In the genomic region with DNA sequence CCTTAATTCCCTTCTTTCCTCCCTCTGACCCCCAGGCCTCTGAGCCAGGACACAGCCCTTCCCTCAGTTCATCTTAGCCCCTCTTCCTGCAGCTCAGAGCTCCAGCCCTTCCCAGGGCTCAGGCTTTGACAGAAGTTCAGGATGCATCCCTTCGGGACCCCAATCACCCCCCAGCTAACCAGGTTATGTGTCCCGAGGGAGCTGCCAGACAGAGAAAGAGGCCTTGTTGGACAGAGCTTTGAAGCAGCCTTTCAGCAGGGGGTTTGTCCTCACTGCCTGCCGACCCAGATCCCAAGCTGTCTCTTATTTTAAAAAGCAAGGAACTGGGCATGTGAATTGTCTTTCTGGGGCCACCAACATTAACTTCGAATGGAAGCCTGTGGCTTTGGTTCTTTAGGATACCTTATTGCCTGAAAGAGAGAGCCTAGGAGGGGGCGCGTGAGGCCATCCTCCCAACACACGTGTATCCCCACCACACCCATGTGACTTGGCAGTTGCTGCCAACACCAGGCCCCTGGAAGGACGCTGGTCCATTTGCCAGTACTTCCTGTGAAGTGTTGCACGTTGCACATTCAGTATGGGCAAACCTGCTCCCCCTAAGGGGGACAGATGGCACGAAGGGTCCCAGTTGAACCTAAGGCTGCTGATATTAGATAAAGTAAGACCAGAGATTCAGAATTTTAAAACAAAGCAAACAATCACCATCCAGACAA, we compare ENCODE assay signal across 10 cellular contexts. TPM values are rescaled to one million over a fixed set of nuclear protein-coding genes. Genes with fewer than 3 reads are reported as not detected.
DNase-seq lines count a peak whose midpoint lies in the region; ATAC-seq and TF ChIP-seq lines count a peak whose summit lies in the region.
"Had no signal": no experiment of that assay in that cellular context is flagged by ENCODE, and none has a peak within 500 bp of the region (broad histone marks: within the 10 kb centered on the region; RNA-seq: fewer than 3 reads in every experiment).

No MANE protein-coding gene starts in this region.

- no peaks in the 10 kb centered on the region for H3K36me3 Mint-ChIP-seq in activated naive CD4-positive, alpha-beta T cell treated with anti-CD3 and anti-CD28 coated beads for 36 hours (ENCODE audit: low read depth)
- H3K36me3 Mint-ChIP-seq in stimulated activated naive B cell treated with anti-CD40 and anti-IgM and Interleukin-4, amounts not matched to agents 10 μg/mL and 1 μg/mL and 100 μg/mL, for 72 hours: peaks cover 0 to 1% of the 10 kb centered on the region in 2 donors

- no peaks in the 10 kb centered on the region for H3K9me3 ChIP-seq in SJCRH30 (replicated peaks)

- peak overlapping the region; percentile 36 for H3K4me3 Mint-ChIP-seq in activated naive CD4-positive, alpha-beta T cell treated with anti-CD3 and anti-CD28 coated beads for 36 hours
- peak overlapping the region; percentile 49 to 64 for H3K4me3 Mint-ChIP-seq in stimulated activated naive B cell treated with anti-CD40 and anti-IgM and Interleukin-4, amounts not matched to agents 10 μg/mL and 1 μg/mL and 100 μg/mL, for 72 hours

- H3K4me3 ChIP-seq in SJCRH30: peak overlapping the region; percentile 95
- H3K4me3 ChIP-seq in foreskin fibroblast (ENCODE audit: low read depth in 1 of 2, low read length in 2 of 2): peak overlapping the region; percentile 74 to 84

- H3K27ac Mint-ChIP-seq in activated naive CD4-positive, alpha-beta T cell treated with anti-CD3 and anti-CD28 coated beads for 36 hours: no peak overlapping the region
- H3K27ac Mint-ChIP-seq in stimulated activated naive B cell treated with anti-CD40 and anti-IgM and Interleukin-4, amounts not matched to agents 10 μg/mL and 1 μg/mL and 100 μg/mL, for 72 hours: no peak overlapping the region

- peaks cover 14% of the 10 kb centered on the region for H3K4me1 ChIP-seq in SJCRH30

- DNase-seq in activated naive CD4-positive, alpha-beta T cell treated with anti-CD3 and anti-CD28 coated beads for 36 hours: no peak
- DNase-seq in activated naive CD4-positive, alpha-beta T cell (lab: John Stamatoyannopoulos, UW): no peak
- DNase-seq in SJCRH30 (peak; percentile 33 to 51), foreskin fibroblast (no peak), SIG-M5 treated with dmso at 0.1 percent for 504 hours (lab: John Stamatoyannopoulos, UW; ENCODE audit: unreplicated experiment) (no peak)
- DNase-seq in stimulated activated naive B cell treated with anti-CD40 and anti-IgM and Interleukin-4, amounts not matched to agents 10 μg/mL and 1 μg/mL and 100 μg/mL, for 72 hours: no peak
- DNase-seq: DMS153 had no signal

- intact Hi-C loops in activated naive CD4-positive, alpha-beta T cell treated with anti-CD3 and anti-CD28 coated beads for 36 hours (cut with micrococcal nuclease): loop anchor here (5.0 kb wide), 2 partner anchors 300 to 420 kb away; no protein-coding TSS in a partner anchor

- CTCF ChIA-PET in activated naive CD4-positive, alpha-beta T cell treated with anti-CD3 and anti-CD28 coated beads for 36 hours (lab: Charles Lee): interaction anchor here (0.9 kb wide), 2 partner anchors 39 to 89 kb away, joined by 3 read pairs; no protein-coding TSS in a partner anchor

- no peaks in the 10 kb centered on the region for H3K9me3 Mint-ChIP-seq in activated naive CD4-positive, alpha-beta T cell treated with anti-CD3 and anti-CD28 coated beads for 36 hours
- no peaks in the 10 kb centered on the region for H3K9me3 Mint-ChIP-seq in stimulated activated naive B cell treated with anti-CD40 and anti-IgM and Interleukin-4, amounts not matched to agents 10 μg/mL and 1 μg/mL and 100 μg/mL, for 72 hours

- TF ChIP-seq CTCF in foreskin fibroblast (IDR thresholded peaks at IDR 0.05; ENCODE audit: low read depth, low read length): no peak

- no peak for ATAC-seq in stimulated activated naive B cell treated with anti-CD40 and anti-IgM and Interleukin-4, amounts not matched to agents 10 μg/mL and 1 μg/mL and 100 μg/mL, for 72 hours (replicated peaks)
- ATAC-seq in HG02623 (IDR thresholded peaks at IDR 0.05; ENCODE audit: unreplicated experiment): no peak
- ATAC-seq in GM18502 (IDR thresholded peaks at IDR 0.05; ENCODE audit: poor library complexity, unreplicated experiment): no peak

- no peak overlapping the region for H3K27ac ChIP-seq in SJCRH30
- H3K27ac ChIP-seq: parathyroid adenoma had no signal

- H3K27me3 Mint-ChIP-seq in activated naive CD4-positive, alpha-beta T cell treated with anti-CD3 and anti-CD28 coated beads for 36 hours (ENCODE audit: low read depth): peaks cover 3% of the 10 kb centered on the region
- H3K27me3 Mint-ChIP-seq in stimulated activated naive B cell treated with anti-CD40 and anti-IgM and Interleukin-4, amounts not matched to agents 10 μg/mL and 1 μg/mL and 100 μg/mL, for 72 hours: no peaks in the 10 kb centered on the region

- H3K36me3 ChIP-seq in SJCRH30: peaks cover 3% of the 10 kb centered on the region; the same call in 1 of the 2 replicates

- H3K4me1 Mint-ChIP-seq in activated naive CD4-positive, alpha-beta T cell treated with anti-CD3 and anti-CD28 coated beads for 36 hours (ENCODE audit: low read depth): peaks cover 3% of the 10 kb centered on the region
- H3K4me1 Mint-ChIP-seq in stimulated activated naive B cell treated with anti-CD40 and anti-IgM and Interleukin-4, amounts not matched to agents 10 μg/mL and 1 μg/mL and 100 μg/mL, for 72 hours: peaks cover 5 to 8% of the 10 kb centered on the region in 2 donors

- no peaks in the 10 kb centered on the region for H3K27me3 ChIP-seq in SJCRH30

RNA-seq across cellular contexts. Expression of a gene that starts 0.9 kb away (rescaled TPM):
- 1 to 10 TPM; 4.2 to 5.9 TPM for total RNA-seq in activated naive CD4-positive, alpha-beta T cell treated with anti-CD3 and anti-CD28 coated beads for 36 hours
- total RNA-seq in SJCRH30 (2014; rRNA removed; shearing (Covaris generic)): 11.8 and 16.5 TPM in 2 replicates

RNA-seq across cellular contexts. Expression of a gene that starts 17.0 kb away (rescaled TPM):
- not detected for total RNA-seq in activated naive CD4-positive, alpha-beta T cell treated with anti-CD3 and anti-CD28 coated beads for 36 hours
- total RNA-seq in SJCRH30 (2014; rRNA removed; shearing (Covaris generic)): not detected in 2 replicates

RNA-seq across cellular contexts. Expression of a gene that starts 37.6 kb away (rescaled TPM):
- total RNA-seq in activated naive CD4-positive, alpha-beta T cell treated with anti-CD3 and anti-CD28 coated beads for 36 hours: under 1 TPM; 0.02 to 0.05 TPM
- total RNA-seq in SJCRH30 (2014; rRNA removed; shearing (Covaris generic)): 158 and 172 TPM in 2 replicates

RNA-seq across cellular contexts. Expression of a gene that starts 53.5 kb away (rescaled TPM):
- total RNA-seq in activated naive CD4-positive, alpha-beta T cell treated with anti-CD3 and anti-CD28 coated beads for 36 hours: 10 to 100 TPM; 33.0 to 35.4 TPM
- 290 and 291 TPM in 2 replicates for total RNA-seq in SJCRH30 (2014; rRNA removed; shearing (Covaris generic))

Comparison
In these comparisons a context has a peak if more than half of its experiments do, and no peak if none do; other contexts are left out.
1. DNase-seq: peak in SJCRH30 (2 of 2); none in activated naive CD4-positive, alpha-beta T cell treated with anti-CD3 and anti-CD28 coated beads for 36 hours (single experiment), activated naive CD4-positive, alpha-beta T cell (0 of 4), foreskin fibroblast (0 of 2), stimulated activated naive B cell treated with anti-CD40 and anti-IgM and Interleukin-4, amounts not matched to agents 10 μg/mL and 1 μg/mL and 100 μg/mL, for 72 hours (single experiment) and SIG-M5 treated with dmso at 0.1 percent for 504 hours (single experiment).
2. RNA of a gene that starts 37.6 kb away (total RNA-seq): 158 to 172 TPM in SJCRH30; 0.02 to 0.05 TPM in activated naive CD4-positive, alpha-beta T cell treated with anti-CD3 and anti-CD28 coated beads for 36 hours; every median in the first group is over 100 times any median in the second.